ENCODE assay signal across 19 cellular contexts in the genomic region with DNA sequence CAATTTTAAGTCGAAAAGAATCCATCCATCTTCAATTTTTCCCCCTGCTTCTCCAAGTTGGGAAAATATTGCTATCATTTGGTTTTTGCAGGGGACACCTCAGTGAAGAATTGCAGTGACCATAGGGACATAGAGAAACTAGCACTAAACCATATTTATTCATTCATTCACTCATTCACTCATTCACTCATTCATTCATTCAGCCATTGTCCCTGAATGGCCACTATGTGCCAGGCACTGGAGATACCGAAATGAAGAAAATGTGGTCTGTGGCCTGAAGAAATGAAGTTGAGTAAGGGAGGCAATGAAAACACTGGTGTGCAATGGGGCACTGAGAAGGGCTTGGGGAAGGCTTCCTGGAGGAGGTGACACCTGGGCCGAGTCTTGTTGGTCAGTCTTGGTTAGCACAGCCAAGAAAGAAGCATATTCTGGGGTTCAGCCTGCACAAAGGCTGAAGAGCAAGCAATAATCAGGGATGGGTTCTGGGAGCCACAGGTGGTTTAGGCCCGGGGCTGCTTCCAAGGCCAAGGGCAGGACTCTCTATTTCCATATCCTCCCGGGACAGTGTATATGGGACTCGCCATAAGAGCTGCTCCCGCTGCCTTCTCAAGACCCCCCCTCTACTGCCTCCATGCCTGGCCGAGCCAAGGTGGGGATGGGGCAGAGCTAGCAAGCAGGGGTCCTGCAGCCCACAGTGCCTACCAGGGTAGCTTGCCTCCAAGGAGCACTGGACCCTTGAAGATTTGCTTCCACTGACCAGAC. TPM values are rescaled to one million over a fixed set of nuclear protein-coding genes. Genes with fewer than 3 reads are reported as not detected.
DNase-seq lines count a peak whose midpoint lies in the region; ATAC-seq and TF ChIP-seq lines count a peak whose summit lies in the region.
"Had no signal": no experiment of that assay in that cellular context is flagged by ENCODE, and none has a peak within 500 bp of the region (broad histone marks: within the 10 kb centered on the region; RNA-seq: fewer than 3 reads in every experiment).

No MANE protein-coding gene starts in this region.

- DNase-seq in right cardiac atrium (peak in 2 of 3 donors; percentile 44 to 54), Right ventricle myocardium superior (no peak), immature natural killer cell (no peak), upper lobe of left lung (no peak), NCI-H446 (lab: John Stamatoyannopoulos, UW) (no peak), SW 1271 (lab: John Stamatoyannopoulos, UW) (no peak), NCI-H2107 treated with DMSO at 0.1 percent for 48 hours (lab: John Stamatoyannopoulos, UW; ENCODE audit: unreplicated experiment) (no peak)
- no peak for DNase-seq in activated CD8-positive, alpha-beta T cell treated with anti-CD3 and anti-CD28 coated beads, Interleukin-2, amount 10 ng/mL, durations not matched to agents 7 days and 5 days
- DNase-seq: activated CD4-positive, alpha-beta T cell treated with anti-CD3 and anti-CD28 coated beads for 4 hours; AML-193; DMS 273 treated with DMSO at 0.1 percent for 48 hours; foreskin keratinocyte; IMR-90; NCI-H2029; NCI-H526; small intestine had no signal

- no peak for TF ChIP-seq POLR2A in upper lobe of left lung (IDR thresholded peaks at IDR 0.05)

- ATAC-seq in right cardiac atrium (no peak), Right ventricle myocardium superior (ENCODE audit: poor library complexity) (no peak), upper lobe of left lung (ENCODE audit: low FRiP score in 2 of 2) (no peak)
- no peak for ATAC-seq in activated CD8-positive, alpha-beta T cell treated with anti-CD3 and anti-CD28 coated beads, Interleukin-2, amount 10 ng/mL, durations not matched to agents 7 days and 5 days
- ATAC-seq: foreskin keratinocyte had no signal

- H3K27ac Mint-ChIP-seq in activated CD8-positive, alpha-beta T cell treated with anti-CD3 and anti-CD28 coated beads, Interleukin-2, amount 10 ng/mL, durations not matched to agents 7 days and 5 days: peak overlapping the region; percentile 93
- peak overlapping the region; percentile 46 to 99 (median 62) for H3K27ac Mint-ChIP-seq in immature natural killer cell

- H3K27me3 ChIP-seq in right cardiac atrium (ENCODE audit: control insufficient read depth, insufficient read depth): no peaks in the 10 kb centered on the region
- H3K27me3 ChIP-seq in upper lobe of left lung: no peaks in the 10 kb centered on the region
- H3K27me3 ChIP-seq: foreskin keratinocyte had no signal

- TF ChIP-seq CTCF in upper lobe of left lung (IDR thresholded peaks at IDR 0.05): no peak

- no peak for TF ChIP-seq EP300 in upper lobe of left lung (IDR thresholded peaks at IDR 0.05)

- CTCF ChIA-PET in activated CD8-positive, alpha-beta T cell treated with anti-CD3 and anti-CD28 coated beads, Interleukin-2, amount 10 ng/mL, durations not matched to agents 7 days and 5 days (lab: Charles Lee): interaction anchor here (0.7 to 8.4 kb wide), 4 partner anchors 8 to 47 kb away, joined by 3 to 116 read pairs (median 44); a partner anchor contains a TSS

- H3K36me3 Mint-ChIP-seq in activated CD8-positive, alpha-beta T cell treated with anti-CD3 and anti-CD28 coated beads, Interleukin-2, amount 10 ng/mL, durations not matched to agents 7 days and 5 days (ENCODE audit: low read depth): peaks cover 61% of the 10 kb centered on the region
- no peaks in the 10 kb centered on the region for H3K36me3 Mint-ChIP-seq in immature natural killer cell

- intact Hi-C loops in right cardiac atrium (cut with DNase I) (no loop called here), Right ventricle myocardium superior (cut with DNase I) (no loop called here)

- H3K4me3 ChIP-seq in right cardiac atrium (ENCODE audit: low read length) (no peak overlapping the region), upper lobe of left lung (no peak overlapping the region)
- H3K4me3 ChIP-seq: coronary artery had no signal

- H3K27ac ChIP-seq in right cardiac atrium (ENCODE audit: low read length) (no peak overlapping the region), upper lobe of left lung (peak overlapping the region in 3 of 4 donors; percentile 83 to 87 (median 85))
- H3K27ac ChIP-seq: foreskin keratinocyte had no signal

- no peaks in the 10 kb centered on the region for H3K27me3 Mint-ChIP-seq in activated CD8-positive, alpha-beta T cell treated with anti-CD3 and anti-CD28 coated beads, Interleukin-2, amount 10 ng/mL, durations not matched to agents 7 days and 5 days (ENCODE audit: low read depth)
- peaks cover 4 to 16% (median 9%) of the 10 kb centered on the region in 3 donors for H3K27me3 Mint-ChIP-seq in immature natural killer cell (ENCODE audit: low read depth in 3 of 3)

- H3K4me3 Mint-ChIP-seq in activated CD8-positive, alpha-beta T cell treated with anti-CD3 and anti-CD28 coated beads, Interleukin-2, amount 10 ng/mL, durations not matched to agents 7 days and 5 days: no peak overlapping the region
- H3K4me3 Mint-ChIP-seq in immature natural killer cell: peak overlapping the region in 4 of 5 donors; percentile 3 to 41 (median 10)

- 83% methylated on average over 8 of the region's 8 CpGs for WGBS in right cardiac atrium
- WGBS in upper lobe of left lung, 2 donors: 83 to 87% methylated on average over 5 to 8 of the region's 8 CpGs

- POLR2A ChIA-PET in activated CD8-positive, alpha-beta T cell treated with anti-CD3 and anti-CD28 coated beads, Interleukin-2, amount 10 ng/mL, durations not matched to agents 7 days and 5 days (lab: Charles Lee): interaction anchor here (1.0 to 5.7 kb wide), 3 partner anchors 8 to 26 kb away, joined by 3 to 60 read pairs (median 45); a partner anchor contains a TSS

- H3K9me3 ChIP-seq in right cardiac atrium (ENCODE audit: control insufficient read depth, low read length) (no peaks in the 10 kb centered on the region), upper lobe of left lung (peaks cover 0 to 7% (median 2%) of the 10 kb centered on the region in 4 donors)

- H3K36me3 ChIP-seq in upper lobe of left lung: peaks cover 0 to 7% (median 0%) of the 10 kb centered on the region in 4 donors

- H3K9me3 Mint-ChIP-seq in activated CD8-positive, alpha-beta T cell treated with anti-CD3 and anti-CD28 coated beads, Interleukin-2, amount 10 ng/mL, durations not matched to agents 7 days and 5 days (ENCODE audit: insufficient read depth): no peaks in the 10 kb centered on the region
- no peaks in the 10 kb centered on the region for H3K9me3 Mint-ChIP-seq in immature natural killer cell

- H3K4me1 Mint-ChIP-seq in activated CD8-positive, alpha-beta T cell treated with anti-CD3 and anti-CD28 coated beads, Interleukin-2, amount 10 ng/mL, durations not matched to agents 7 days and 5 days (ENCODE audit: low read depth): peaks cover 100% of the 10 kb centered on the region
- H3K4me1 Mint-ChIP-seq in immature natural killer cell: peaks cover 97 to 100% of the 10 kb centered on the region in 2 donors

- H3K4me1 ChIP-seq in right cardiac atrium (ENCODE audit: control insufficient read depth, insufficient read depth, low read length): peaks cover 36% of the 10 kb centered on the region
- peaks cover 54 to 67% (median 62%) of the 10 kb centered on the region in 4 donors for H3K4me1 ChIP-seq in upper lobe of left lung
- H3K4me1 ChIP-seq: foreskin keratinocyte had no signal

RNA-seq across cellular contexts. Expression of a gene that starts 25.5 kb away (rescaled TPM):
- total RNA-seq in right cardiac atrium: under 1 TPM in 3 of 4 donors, not detected in 1; 0.14 to 0.36 (median 0.24) TPM
- polyA plus RNA-seq in right cardiac atrium: 0.09 TPM
- total RNA-seq in Right ventricle myocardium superior: 0.05 TPM
- 1 to 10 TPM in 1 of 2 experiments, under 1 TPM in 1; 0.73 to 1.1 TPM for total RNA-seq in activated CD8-positive, alpha-beta T cell treated with anti-CD3 and anti-CD28 coated beads, Interleukin-2, amount 10 ng/mL, durations not matched to agents 7 days and 5 days
- under 1 TPM in 2 of 3 donors, not detected in 1; 0.09 to 0.11 TPM for polyA plus RNA-seq in immature natural killer cell
- total RNA-seq in upper lobe of left lung: 1 to 10 TPM in 1 of 6 donors, under 1 TPM in 4, not detected in 1; 0.15 to 1.0 (median 0.44) TPM
- total RNA-seq: astrocyte, foreskin keratinocyte, SK-MEL-5 had no signal
- polyA plus RNA-seq: foreskin keratinocyte, IMR-90 had no signal

RNA-seq across cellular contexts. Expression of a gene that starts 28.2 kb away (rescaled TPM):
- total RNA-seq in right cardiac atrium (10 to 100 TPM; 29.3 to 55.1 (median 34.4) TPM), Right ventricle myocardium superior (116 TPM), upper lobe of left lung (100 to 1,000 TPM in 2 of 6 donors, 10 to 100 TPM in 4; 51.7 to 167 (median 92.5) TPM)
- polyA plus RNA-seq in right cardiac atrium (36.8 TPM), immature natural killer cell (100 to 1,000 TPM; 183 to 376 (median 274) TPM)
- 100 to 1,000 TPM; 127 to 133 TPM for total RNA-seq in activated CD8-positive, alpha-beta T cell treated with anti-CD3 and anti-CD28 coated beads, Interleukin-2, amount 10 ng/mL, durations not matched to agents 7 days and 5 days

Comparison
In these comparisons a context has a peak if more than half of its experiments do, and no peak if none do; other contexts are left out.
1. DNase-seq: peak in right cardiac atrium (2 of 3); none in Right ventricle myocardium superior (single experiment), activated CD8-positive, alpha-beta T cell treated with anti-CD3 and anti-CD28 coated beads, Interleukin-2, amount 10 ng/mL, durations not matched to agents 7 days and 5 days (single experiment), immature natural killer cell (0 of 3), upper lobe of left lung (0 of 2), NCI-H446 (0 of 2), SW 1271 (0 of 2) and NCI-H2107 treated with DMSO at 0.1 percent for 48 hours (single experiment).